ENCODE assay signal across 1 cellular context in the genomic region with DNA sequence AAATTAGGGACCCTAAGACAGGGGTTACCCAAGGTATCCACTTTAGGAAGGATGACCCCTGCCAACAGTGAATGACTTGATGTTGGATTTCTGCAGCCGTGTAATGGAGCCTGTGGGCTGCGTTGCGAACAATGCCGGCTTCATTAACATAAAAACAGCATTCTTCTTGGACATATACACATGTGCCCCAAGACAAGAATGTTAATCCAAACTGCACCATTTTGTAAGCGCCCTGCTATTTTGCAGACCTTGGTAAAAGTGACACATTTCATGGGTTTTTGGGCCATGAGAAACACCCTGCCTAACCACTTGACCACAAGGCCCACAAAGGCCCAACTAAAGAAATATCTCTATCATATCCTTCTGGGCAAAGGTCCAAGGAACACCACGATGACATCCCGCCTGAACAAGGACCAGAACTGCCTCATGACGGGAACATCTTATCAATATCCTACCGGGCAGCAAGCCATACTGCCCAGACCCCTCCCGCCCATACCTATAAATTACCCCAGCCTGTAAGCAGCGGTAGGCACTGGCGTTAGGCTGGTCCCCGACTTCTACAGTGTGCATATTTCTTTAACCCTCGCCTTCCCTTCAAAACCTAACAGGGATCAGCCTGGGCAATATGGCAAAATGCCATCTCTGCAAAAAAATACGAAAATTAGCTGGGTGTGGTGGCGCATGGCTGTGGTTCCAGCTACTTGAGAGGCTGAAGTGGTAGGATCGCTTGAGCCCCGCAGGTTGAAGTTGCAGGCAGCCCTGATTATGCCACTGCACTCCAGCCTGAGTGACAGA.
TF ChIP-seq lines count a peak whose summit lies in the region.

No MANE protein-coding gene starts in this region.

TF ChIP-seq in K562, 482 proteins besides CTCF, POLR2A, EP300 and RAD21 (continued from another document and continues in another):
- TF ChIP-seq ZNF384 (IDR thresholded peaks at IDR 0.05; ENCODE audit: low read depth, low read length) = no peak
- TF ChIP-seq DNMT1 (IDR thresholded peaks at IDR 0.05) = no peak
- no peak for TF ChIP-seq RBM17 (IDR thresholded peaks at IDR 0.05; ENCODE audit: borderline replicate concordance, low read depth, low read length)
- no peak for TF ChIP-seq PHTF2 (CRISPR knock-in tag; IDR thresholded peaks at IDR 0.05)
- TF ChIP-seq, protein P1, sequence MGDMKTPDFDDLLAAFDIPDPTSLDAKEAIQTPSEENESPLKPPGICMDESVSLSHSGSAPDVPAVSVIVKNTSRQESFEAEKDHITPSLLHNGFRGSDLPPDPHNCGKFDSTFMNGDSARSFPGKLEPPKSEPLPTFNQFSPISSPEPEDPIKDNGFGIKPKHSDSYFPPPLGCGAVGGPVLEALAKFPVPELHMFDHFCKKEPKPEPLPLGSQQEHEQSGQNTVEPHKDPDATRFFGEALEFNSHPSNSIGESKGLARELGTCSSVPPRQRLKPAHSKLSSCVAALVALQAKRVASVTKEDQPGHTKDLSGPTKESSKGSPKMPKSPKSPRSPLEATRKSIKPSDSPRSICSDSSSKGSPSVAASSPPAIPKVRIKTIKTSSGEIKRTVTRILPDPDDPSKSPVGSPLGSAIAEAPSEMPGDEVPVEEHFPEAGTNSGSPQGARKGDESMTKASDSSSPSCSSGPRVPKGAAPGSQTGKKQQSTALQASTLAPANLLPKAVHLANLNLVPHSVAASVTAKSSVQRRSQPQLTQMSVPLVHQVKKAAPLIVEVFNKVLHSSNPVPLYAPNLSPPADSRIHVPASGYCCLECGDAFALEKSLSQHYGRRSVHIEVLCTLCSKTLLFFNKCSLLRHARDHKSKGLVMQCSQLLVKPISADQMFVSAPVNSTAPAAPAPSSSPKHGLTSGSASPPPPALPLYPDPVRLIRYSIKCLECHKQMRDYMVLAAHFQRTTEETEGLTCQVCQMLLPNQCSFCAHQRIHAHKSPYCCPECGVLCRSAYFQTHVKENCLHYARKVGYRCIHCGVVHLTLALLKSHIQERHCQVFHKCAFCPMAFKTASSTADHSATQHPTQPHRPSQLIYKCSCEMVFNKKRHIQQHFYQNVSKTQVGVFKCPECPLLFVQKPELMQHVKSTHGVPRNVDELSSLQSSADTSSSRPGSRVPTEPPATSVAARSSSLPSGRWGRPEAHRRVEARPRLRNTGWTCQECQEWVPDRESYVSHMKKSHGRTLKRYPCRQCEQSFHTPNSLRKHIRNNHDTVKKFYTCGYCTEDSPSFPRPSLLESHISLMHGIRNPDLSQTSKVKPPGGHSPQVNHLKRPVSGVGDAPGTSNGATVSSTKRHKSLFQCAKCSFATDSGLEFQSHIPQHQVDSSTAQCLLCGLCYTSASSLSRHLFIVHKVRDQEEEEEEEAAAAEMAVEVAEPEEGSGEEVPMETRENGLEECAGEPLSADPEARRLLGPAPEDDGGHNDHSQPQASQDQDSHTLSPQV (IDR thresholded peaks at IDR 0.05) = peak; percentile 14; the same call in 1 of the 2 replicates
- TF ChIP-seq POLR3A (IDR thresholded peaks at IDR 0.05; ENCODE audit: borderline replicate concordance, extremely low read depth, insufficient read depth, insufficient read length) = no peak
- TF ChIP-seq E2F3 (CRISPR knock-in tag; IDR thresholded peaks at IDR 0.05) = no peak
- no peak for TF ChIP-seq NFE2L1 (tag; IDR thresholded peaks at IDR 0.05; ENCODE audit: borderline replicate concordance, low read depth)
- no peak for TF ChIP-seq RFX7 (CRISPR knock-in tag; IDR thresholded peaks at IDR 0.05)
- TF ChIP-seq JUND (IDR thresholded peaks at IDR 0.05; ENCODE audit: borderline replicate concordance, low read depth, low read length) = peak; percentile 5; the same call in 1 of the 2 replicates
- TF ChIP-seq JUND (tag; IDR thresholded peaks at IDR 0.05; ENCODE audit: borderline replicate concordance, low read depth, low read length) = no peak
- no peak for TF ChIP-seq ESRRA (IDR thresholded peaks at IDR 0.05; ENCODE audit: borderline replicate concordance, low read depth)
- no peak for TF ChIP-seq HNRNPUL1 (IDR thresholded peaks at IDR 0.05; ENCODE audit: low read length)
- TF ChIP-seq, protein P2, sequence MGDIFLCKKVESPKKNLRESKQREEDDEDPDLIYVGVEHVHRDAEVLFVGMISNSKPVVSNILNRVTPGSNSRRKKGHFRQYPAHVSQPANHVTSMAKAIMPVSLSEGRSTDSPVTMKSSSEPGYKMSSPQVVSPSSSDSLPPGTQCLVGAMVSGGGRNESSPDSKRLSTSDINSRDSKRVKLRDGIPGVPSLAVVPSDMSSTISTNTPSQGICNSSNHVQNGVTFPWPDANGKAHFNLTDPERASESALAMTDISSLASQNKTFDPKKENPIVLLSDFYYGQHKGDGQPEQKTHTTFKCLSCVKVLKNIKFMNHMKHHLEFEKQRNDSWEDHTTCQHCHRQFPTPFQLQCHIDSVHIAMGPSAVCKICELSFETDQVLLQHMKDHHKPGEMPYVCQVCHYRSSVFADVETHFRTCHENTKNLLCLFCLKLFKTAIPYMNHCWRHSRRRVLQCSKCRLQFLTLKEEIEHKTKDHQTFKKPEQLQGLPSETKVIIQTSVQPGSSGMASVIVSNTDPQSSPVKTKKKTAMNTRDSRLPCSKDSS (IDR thresholded peaks at IDR 0.05; ENCODE audit: low read depth, partially characterized antibody) = no peak
- 0 out of 2 replicates have a peak, but pooled peaks have one; percentile 28 for TF ChIP-seq MYC (IDR thresholded peaks at IDR 0.05; ENCODE audit: low read depth, low read length)
- TF ChIP-seq MYC (CRISPR knock-in tag; IDR thresholded peaks at IDR 0.05; ENCODE audit: borderline replicate concordance, low read depth) = no peak
- no peak for TF ChIP-seq PHB (CRISPR knock-in tag; IDR thresholded peaks at IDR 0.05)
- no peak for TF ChIP-seq ARNT (IDR thresholded peaks at IDR 0.05)
- TF ChIP-seq, protein P3, sequence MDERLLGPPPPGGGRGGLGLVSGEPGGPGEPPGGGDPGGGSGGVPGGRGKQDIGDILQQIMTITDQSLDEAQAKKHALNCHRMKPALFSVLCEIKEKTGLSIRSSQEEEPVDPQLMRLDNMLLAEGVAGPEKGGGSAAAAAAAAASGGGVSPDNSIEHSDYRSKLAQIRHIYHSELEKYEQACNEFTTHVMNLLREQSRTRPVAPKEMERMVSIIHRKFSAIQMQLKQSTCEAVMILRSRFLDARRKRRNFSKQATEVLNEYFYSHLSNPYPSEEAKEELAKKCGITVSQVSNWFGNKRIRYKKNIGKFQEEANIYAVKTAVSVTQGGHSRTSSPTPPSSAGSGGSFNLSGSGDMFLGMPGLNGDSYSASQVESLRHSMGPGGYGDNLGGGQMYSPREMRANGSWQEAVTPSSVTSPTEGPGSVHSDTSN (CRISPR knock-in tag; IDR thresholded peaks at IDR 0.05; ENCODE audit: low read depth) = no peak
- TF ChIP-seq, protein P3 (tag; conservative IDR thresholded peaks at IDR 0.05; ENCODE audit: low read depth) = 0 out of 2 replicates have a peak, but pooled peaks have one; percentile 31
- no peak for TF ChIP-seq ATF7 (IDR thresholded peaks at IDR 0.05)
- TF ChIP-seq, protein P4, sequence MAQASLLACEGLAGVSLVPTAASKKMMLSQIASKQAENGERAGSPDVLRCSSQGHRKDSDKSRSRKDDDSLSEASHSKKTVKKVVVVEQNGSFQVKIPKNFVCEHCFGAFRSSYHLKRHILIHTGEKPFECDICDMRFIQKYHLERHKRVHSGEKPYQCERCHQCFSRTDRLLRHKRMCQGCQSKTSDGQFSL (CRISPR knock-in tag; IDR thresholded peaks at IDR 0.05) = no peak
- TF ChIP-seq, protein P4 (tag; IDR thresholded peaks at IDR 0.05) = no peak
- TF ChIP-seq, protein P5, sequence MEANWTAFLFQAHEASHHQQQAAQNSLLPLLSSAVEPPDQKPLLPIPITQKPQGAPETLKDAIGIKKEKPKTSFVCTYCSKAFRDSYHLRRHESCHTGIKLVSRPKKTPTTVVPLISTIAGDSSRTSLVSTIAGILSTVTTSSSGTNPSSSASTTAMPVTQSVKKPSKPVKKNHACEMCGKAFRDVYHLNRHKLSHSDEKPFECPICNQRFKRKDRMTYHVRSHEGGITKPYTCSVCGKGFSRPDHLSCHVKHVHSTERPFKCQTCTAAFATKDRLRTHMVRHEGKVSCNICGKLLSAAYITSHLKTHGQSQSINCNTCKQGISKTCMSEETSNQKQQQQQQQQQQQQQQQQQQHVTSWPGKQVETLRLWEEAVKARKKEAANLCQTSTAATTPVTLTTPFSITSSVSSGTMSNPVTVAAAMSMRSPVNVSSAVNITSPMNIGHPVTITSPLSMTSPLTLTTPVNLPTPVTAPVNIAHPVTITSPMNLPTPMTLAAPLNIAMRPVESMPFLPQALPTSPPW (CRISPR knock-in tag; IDR thresholded peaks at IDR 0.05) = peak; percentile 76
- TF ChIP-seq KDM4B (IDR thresholded peaks at IDR 0.05; ENCODE audit: borderline replicate concordance in 2 of 2, low read depth in 1 of 2) = no peak
- TF ChIP-seq, protein P6, sequence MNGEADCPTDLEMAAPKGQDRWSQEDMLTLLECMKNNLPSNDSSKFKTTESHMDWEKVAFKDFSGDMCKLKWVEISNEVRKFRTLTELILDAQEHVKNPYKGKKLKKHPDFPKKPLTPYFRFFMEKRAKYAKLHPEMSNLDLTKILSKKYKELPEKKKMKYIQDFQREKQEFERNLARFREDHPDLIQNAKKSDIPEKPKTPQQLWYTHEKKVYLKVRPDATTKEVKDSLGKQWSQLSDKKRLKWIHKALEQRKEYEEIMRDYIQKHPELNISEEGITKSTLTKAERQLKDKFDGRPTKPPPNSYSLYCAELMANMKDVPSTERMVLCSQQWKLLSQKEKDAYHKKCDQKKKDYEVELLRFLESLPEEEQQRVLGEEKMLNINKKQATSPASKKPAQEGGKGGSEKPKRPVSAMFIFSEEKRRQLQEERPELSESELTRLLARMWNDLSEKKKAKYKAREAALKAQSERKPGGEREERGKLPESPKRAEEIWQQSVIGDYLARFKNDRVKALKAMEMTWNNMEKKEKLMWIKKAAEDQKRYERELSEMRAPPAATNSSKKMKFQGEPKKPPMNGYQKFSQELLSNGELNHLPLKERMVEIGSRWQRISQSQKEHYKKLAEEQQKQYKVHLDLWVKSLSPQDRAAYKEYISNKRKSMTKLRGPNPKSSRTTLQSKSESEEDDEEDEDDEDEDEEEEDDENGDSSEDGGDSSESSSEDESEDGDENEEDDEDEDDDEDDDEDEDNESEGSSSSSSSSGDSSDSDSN (IDR thresholded peaks at IDR 0.05; ENCODE audit: borderline replicate concordance in 1 of 2, low read depth in 2 of 2, low read length in 2 of 2) = no peak
- TF ChIP-seq NELFE (IDR thresholded peaks at IDR 0.05; ENCODE audit: insufficient read depth, insufficient read length) = no peak
- no peak for TF ChIP-seq ZNF3 (CRISPR knock-in tag; IDR thresholded peaks at IDR 0.05)
- TF ChIP-seq HSF4 (CRISPR knock-in tag; IDR thresholded peaks at IDR 0.05; ENCODE audit: borderline replicate concordance) = no peak
- TF ChIP-seq BRD9 (IDR thresholded peaks at IDR 0.05; ENCODE audit: low read depth, partially characterized antibody) = no peak
- 0 out of 2 replicates have a peak, but pooled peaks have one; percentile 12 for TF ChIP-seq FOSL1 (tag; conservative IDR thresholded peaks at IDR 0.05)
- peak; percentile 25; the same call in 1 of the 2 replicates for TF ChIP-seq FOXJ2 (tag; IDR thresholded peaks at IDR 0.05)
- no peak for TF ChIP-seq BMI1 (IDR thresholded peaks at IDR 0.05; ENCODE audit: low read length)
- no peak for TF ChIP-seq PHB2 (IDR thresholded peaks at IDR 0.05; ENCODE audit: low read depth)
- no peak for TF ChIP-seq ZNF75A (CRISPR knock-in tag; IDR thresholded peaks at IDR 0.05)
- TF ChIP-seq, protein P7, sequence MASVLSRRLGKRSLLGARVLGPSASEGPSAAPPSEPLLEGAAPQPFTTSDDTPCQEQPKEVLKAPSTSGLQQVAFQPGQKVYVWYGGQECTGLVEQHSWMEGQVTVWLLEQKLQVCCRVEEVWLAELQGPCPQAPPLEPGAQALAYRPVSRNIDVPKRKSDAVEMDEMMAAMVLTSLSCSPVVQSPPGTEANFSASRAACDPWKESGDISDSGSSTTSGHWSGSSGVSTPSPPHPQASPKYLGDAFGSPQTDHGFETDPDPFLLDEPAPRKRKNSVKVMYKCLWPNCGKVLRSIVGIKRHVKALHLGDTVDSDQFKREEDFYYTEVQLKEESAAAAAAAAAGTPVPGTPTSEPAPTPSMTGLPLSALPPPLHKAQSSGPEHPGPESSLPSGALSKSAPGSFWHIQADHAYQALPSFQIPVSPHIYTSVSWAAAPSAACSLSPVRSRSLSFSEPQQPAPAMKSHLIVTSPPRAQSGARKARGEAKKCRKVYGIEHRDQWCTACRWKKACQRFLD (CRISPR knock-in tag; IDR thresholded peaks at IDR 0.05) = peak; percentile 65; the same call in 1 of the 2 replicates
- TF ChIP-seq, protein P8, sequence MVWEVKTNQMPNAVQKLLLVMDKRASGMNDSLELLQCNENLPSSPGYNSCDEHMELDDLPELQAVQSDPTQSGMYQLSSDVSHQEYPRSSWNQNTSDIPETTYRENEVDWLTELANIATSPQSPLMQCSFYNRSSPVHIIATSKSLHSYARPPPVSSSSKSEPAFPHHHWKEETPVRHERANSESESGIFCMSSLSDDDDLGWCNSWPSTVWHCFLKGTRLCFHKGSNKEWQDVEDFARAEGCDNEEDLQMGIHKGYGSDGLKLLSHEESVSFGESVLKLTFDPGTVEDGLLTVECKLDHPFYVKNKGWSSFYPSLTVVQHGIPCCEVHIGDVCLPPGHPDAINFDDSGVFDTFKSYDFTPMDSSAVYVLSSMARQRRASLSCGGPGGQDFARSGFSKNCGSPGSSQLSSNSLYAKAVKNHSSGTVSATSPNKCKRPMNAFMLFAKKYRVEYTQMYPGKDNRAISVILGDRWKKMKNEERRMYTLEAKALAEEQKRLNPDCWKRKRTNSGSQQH (CRISPR knock-in tag; IDR thresholded peaks at IDR 0.05) = no peak
- TF ChIP-seq, protein P9, sequence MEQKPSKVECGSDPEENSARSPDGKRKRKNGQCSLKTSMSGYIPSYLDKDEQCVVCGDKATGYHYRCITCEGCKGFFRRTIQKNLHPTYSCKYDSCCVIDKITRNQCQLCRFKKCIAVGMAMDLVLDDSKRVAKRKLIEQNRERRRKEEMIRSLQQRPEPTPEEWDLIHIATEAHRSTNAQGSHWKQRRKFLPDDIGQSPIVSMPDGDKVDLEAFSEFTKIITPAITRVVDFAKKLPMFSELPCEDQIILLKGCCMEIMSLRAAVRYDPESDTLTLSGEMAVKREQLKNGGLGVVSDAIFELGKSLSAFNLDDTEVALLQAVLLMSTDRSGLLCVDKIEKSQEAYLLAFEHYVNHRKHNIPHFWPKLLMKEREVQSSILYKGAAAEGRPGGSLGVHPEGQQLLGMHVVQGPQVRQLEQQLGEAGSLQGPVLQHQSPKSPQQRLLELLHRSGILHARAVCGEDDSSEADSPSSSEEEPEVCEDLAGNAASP (IDR thresholded peaks at IDR 0.05) = no peak
- no peak for TF ChIP-seq SMC3 (conservative IDR thresholded peaks at IDR 0.05; ENCODE audit: insufficient read depth, low read depth, low read length)
- no peak for TF ChIP-seq ZNF146 (CRISPR knock-in tag; IDR thresholded peaks at IDR 0.05; ENCODE audit: unreplicated experiment)
- TF ChIP-seq LEF1 (IDR thresholded peaks at IDR 0.05) = no peak
- TF ChIP-seq POLR2H (tag; IDR thresholded peaks at IDR 0.05; ENCODE audit: low read depth) = no peak
